Comparison of ENCODE assay signal across 8 cellular contexts in the genomic region with DNA sequence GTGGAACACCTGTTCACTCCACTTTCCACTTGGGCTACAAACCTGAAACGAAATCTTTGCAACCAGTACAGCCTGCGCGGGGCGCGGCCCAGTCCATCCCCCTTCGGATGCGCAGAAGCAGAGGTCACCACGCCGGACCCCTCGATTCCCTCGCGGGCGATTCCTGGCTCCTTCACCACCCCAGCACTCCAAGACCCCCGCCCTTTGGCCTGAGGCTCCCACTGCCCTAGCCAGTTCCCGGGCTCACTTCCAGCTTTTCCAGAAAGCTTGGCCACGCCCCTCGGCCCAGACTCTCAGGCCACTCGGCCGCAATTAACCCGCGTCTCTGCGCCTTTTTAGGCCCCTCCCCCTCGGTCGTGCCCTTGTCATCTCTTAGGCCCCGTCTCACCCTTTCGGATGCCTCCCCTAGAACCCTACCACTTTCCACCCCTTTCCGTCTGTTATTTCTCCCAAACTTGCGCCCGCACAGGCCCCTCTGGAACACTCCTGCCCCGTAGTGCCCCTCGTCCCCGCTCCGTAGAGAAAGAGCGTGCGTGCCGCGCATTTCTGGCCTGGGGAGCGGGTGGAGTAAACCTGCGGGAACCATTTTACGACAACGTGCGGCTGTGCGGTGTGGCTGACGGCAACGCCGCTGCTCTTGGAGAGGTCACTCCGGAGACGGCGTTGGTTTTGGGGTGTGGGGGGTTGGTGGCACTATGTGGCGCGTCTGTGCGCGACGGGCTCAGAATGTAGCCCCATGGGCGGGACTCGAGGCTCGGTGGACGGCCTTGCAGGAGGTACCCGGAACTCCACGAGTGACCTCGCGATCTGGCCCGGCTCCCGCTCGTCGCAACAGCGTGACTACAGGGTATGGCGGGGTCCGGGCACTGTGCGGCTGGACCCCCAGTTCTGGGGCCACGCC.
A peak's percentile ranks its signal among the peaks of the same experiment; 100 is the strongest.
DNase-seq lines count a peak whose midpoint lies in the region; ATAC-seq and TF ChIP-seq lines count a peak whose summit lies in the region.

A gene (plus strand): TSS at position 631 of the 901 bp plus-strand sequence. CDS start 65 bp downstream, at position 696.

- DNase-seq in AML-193 (lab: John Stamatoyannopoulos, UW) = peak; percentile 80 to 81
- DNase-seq in NCI-H510A (lab: John Stamatoyannopoulos, UW) = peak; percentile 95
- DNase-seq in activated CD4-positive, alpha-beta T cell treated with anti-CD3 and anti-CD28 coated beads for 1 hour = peak; percentile 67
- DNase-seq in choroid plexus epithelial cell (ENCODE audit: low read depth) = peak; percentile 70
- peak; percentile 84 for DNase-seq in kidney tubule cell (ENCODE audit: low spot score)
- peak; percentile 63 to 72 for DNase-seq in stimulated activated CD4-positive, alpha-beta T cell treated with anti-CD3 and anti-CD28 coated beads, Interleukin-1b, Interleukin-23, amount 100 ng/mL, for 4 hours (ENCODE audit: low read depth in 2 of 2)

- peak; percentile 57 for ATAC-seq in GM19043 (IDR thresholded peaks at IDR 0.05; ENCODE audit: low read depth, unreplicated experiment)
- peak; percentile 80 for ATAC-seq in HG03354 (IDR thresholded peaks at IDR 0.05; ENCODE audit: poor library complexity, severe bottlenecking, unreplicated experiment)

- TF ChIP-seq CTCF in choroid plexus epithelial cell (conservative IDR thresholded peaks at IDR 0.05; ENCODE audit: low read depth, low read length) = no peak

- H3K4me3 ChIP-seq in choroid plexus epithelial cell (ENCODE audit: low read depth, low read length) = peak within 1 kb of the TSS; percentile 92

Comparison
In these comparisons a context has a peak if more than half of its experiments do, and no peak if none do; other contexts are left out.
1. Peak in every context shown above with its lines: DNase-seq, ATAC-seq and H3K4me3 ChIP-seq.